1 cellular context compared by ENCODE assay signal in genomic region chr15:67199391-67199790, GRCh38.
TF ChIP-seq lines count a peak whose summit lies in the region.

No MANE protein-coding gene starts in this region.

TF ChIP-seq in WTC11, 78 proteins besides CTCF, POLR2A, EP300 and RAD21 (continued from another document):
- no peak for TF ChIP-seq MLX (CRISPR knock-in tag; IDR thresholded peaks at IDR 0.05)
- TF ChIP-seq STAT6 (CRISPR knock-in tag; conservative IDR thresholded peaks at IDR 0.05; ENCODE audit: low read depth) = no peak
- TF ChIP-seq ZNF281 (CRISPR knock-in tag; IDR thresholded peaks at IDR 0.05) = no peak
